Comparison of ENCODE assay signal across 21 cellular contexts in genomic region chr7:3950249-3950648, GRCh38.
DNase-seq lines count a peak whose midpoint lies in the region; ATAC-seq and TF ChIP-seq lines count a peak whose summit lies in the region.
"Had no signal": no experiment of that assay in that cellular context is flagged by ENCODE, and none has a peak within 500 bp of the region (broad histone marks: within the 10 kb centered on the region; RNA-seq: fewer than 3 reads in every experiment).

No MANE protein-coding gene starts in this region.

- H3K9me3 ChIP-seq in left lung (peaks cover 0 to 7% of the 10 kb centered on the region in 2 donors), OCI-LY7 (ENCODE audit: low read length) (no peaks in the 10 kb centered on the region)

- no TSS peak for BruUV-seq in OCI-LY7 (replicated peaks; lab: Mats Ljungman, UMichigan)

- H2AFZ ChIP-seq in OCI-LY7 (ENCODE audit: low read length) = no peak overlapping the region

- no peaks in the 10 kb centered on the region for H3K79me2 ChIP-seq in OCI-LY7 (ENCODE audit: insufficient read depth, low read depth, low read length)

- ATAC-seq in GM18858 (IDR thresholded peaks at IDR 0.05; ENCODE audit: unreplicated experiment) (peak; percentile 68), GM21367 (IDR thresholded peaks at IDR 0.05; ENCODE audit: unreplicated experiment) (peak; percentile 80), HG02852 (IDR thresholded peaks at IDR 0.05; ENCODE audit: unreplicated experiment) (peak; percentile 87), HG03520 (IDR thresholded peaks at IDR 0.05; ENCODE audit: unreplicated experiment) (peak; percentile 53), left lung (no peak)

- no peaks in the 10 kb centered on the region for H4K20me1 ChIP-seq in OCI-LY7 (ENCODE audit: insufficient read depth, low read length)

- POLR2A ChIA-PET in OCI-LY7 (lab: Charles Lee) = no interaction called here

- TF ChIP-seq CTCF in left lung (IDR thresholded peaks at IDR 0.05) (no peak), OCI-LY7 (conservative IDR thresholded peaks at IDR 0.05; ENCODE audit: low read length) (no peak), GM10266 (IDR thresholded peaks at IDR 0.05; ENCODE audit: control insufficient read depth, insufficient read depth, low read depth, missing control alignments) (no peak)

- H3K27me3 ChIP-seq in left lung = peaks cover 0 to 4% of the 10 kb centered on the region in 2 donors

- no peak overlapping the region for H3K27ac ChIP-seq in left lung
- H3K27ac ChIP-seq in OCI-LY7 (ENCODE audit: low read depth, low read length, poor library complexity, severe bottlenecking) = no peak overlapping the region

- H3K36me3 ChIP-seq in left lung = no peaks in the 10 kb centered on the region
- no peaks in the 10 kb centered on the region for H3K36me3 ChIP-seq in OCI-LY7 (ENCODE audit: insufficient read depth, low read length)

- H3K4me3 ChIP-seq in left lung (no peak overlapping the region), OCI-LY7 (ENCODE audit: low read depth, low read length, poor library complexity, severe bottlenecking) (no peak overlapping the region)

- DNase-seq in left lung (no peak), OCI-LY7 (ENCODE audit: low spot score) (no peak), GM10266 (ENCODE audit: extremely low spot score) (no peak), HUDEP-2 (lab: John Stamatoyannopoulos, UW; ENCODE audit: unreplicated experiment in 76 of 76) (no peak)
- DNase-seq: activated CD8-positive, alpha-beta memory T cell treated with anti-CD3 and anti-CD28 coated beads for 24 hours; activated effector memory CD4-positive, alpha-beta T cell treated with Interleukin-2 at 50 U/mL for 16 hours; amygdala; CD4-positive, CD25-positive, alpha-beta regulatory T cell; DMS79; hippocampal formation; kidney glomerular epithelial cell; mesendoderm; NCI-H146; NCI-H226; NK-92 treated with Interleukin-12 subunit alpha and Interleukin-12 subunit beta, amount 100 ng/mL, for 24 hours; stimulated activated CD4-positive, alpha-beta T cell treated with anti-CD3 and anti-CD28 coated beads, Interleukin-15, amount 100 ng/mL, for 24 hours; T-helper 1 cell had no signal

- H3K4me1 ChIP-seq in left lung (no peaks in the 10 kb centered on the region), OCI-LY7 (ENCODE audit: insufficient read depth, low read length, poor library complexity, severe bottlenecking) (no peaks in the 10 kb centered on the region)

- CTCF ChIA-PET in OCI-LY7 (lab: Charles Lee; ENCODE audit: unreplicated experiment) = no interaction called here

- no peak overlapping the region for H3K4me2 ChIP-seq in OCI-LY7 (ENCODE audit: low read length)

- intact Hi-C loops in left lung (cut with DNase I) (no loop called here), OCI-LY7 (cut with micrococcal nuclease; ENCODE audit: unreplicated experiment) (no loop called here)

- no peaks in the 10 kb centered on the region for H3K9me2 ChIP-seq in OCI-LY7 (ENCODE audit: insufficient read depth, low read length)
